ENCODE assay signal across 8 cellular contexts in the genomic region with DNA sequence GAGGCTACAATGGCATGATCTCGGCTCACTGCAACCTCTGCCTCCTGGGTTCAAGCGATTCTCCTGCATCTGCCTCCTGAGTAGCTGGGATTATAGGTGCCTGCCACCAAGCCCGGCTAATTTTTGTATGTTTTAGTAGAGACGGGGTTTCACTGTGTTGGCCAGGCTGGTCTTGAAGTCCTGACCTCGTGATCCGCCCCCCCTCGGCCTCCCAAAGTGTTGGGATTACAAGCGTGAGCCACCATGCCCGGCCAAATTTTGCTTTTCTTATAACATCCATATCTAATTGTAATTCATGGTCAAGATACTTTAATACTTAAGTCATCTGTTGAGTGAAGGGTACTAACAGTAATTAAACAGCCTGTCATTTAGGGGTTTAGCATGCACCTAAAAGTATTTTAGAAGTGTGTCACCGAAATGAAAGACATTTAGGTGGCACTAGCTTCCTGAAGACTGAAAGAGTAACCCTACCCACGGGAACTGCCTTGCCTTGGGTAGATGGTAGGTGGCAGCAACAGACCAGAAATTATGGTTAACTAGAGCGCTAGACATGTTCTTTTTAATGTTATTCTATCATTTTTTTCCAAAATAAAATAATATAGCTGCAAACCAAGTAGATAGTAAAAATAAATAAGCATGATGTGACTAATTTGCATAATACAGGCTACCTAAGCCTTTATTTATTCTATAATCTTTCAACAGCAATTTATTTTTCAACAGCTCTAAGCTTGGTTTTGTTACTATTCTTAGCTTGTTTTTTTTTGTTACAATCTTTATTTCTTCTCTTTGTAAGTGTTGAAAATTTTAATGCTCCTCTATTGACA. TPM values are rescaled to one million over a fixed set of nuclear protein-coding genes. Genes with fewer than 3 reads are reported as not detected.
DNase-seq lines count a peak whose midpoint lies in the region; ATAC-seq, FAIRE-seq and TF ChIP-seq lines count a peak whose summit lies in the region.

No MANE protein-coding gene starts in this region.

- TF ChIP-seq POLR2A in adrenal gland (IDR thresholded peaks at IDR 0.05): no peak

- peaks cover 0 to 27% of the 10 kb centered on the region in 2 donors for H3K4me1 ChIP-seq in adrenal gland (replicated peaks in 1 of 2)

- no peak for FAIRE-seq in HTR-8/SVneo (lab: Jason Lieb, UNC)

- 43 to 54% (median 46%) methylated on average over 12 of the region's 12 CpGs for WGBS in adrenal gland, 4 donors

- no peak overlapping the region for H3K27ac ChIP-seq in adrenal gland

- intact Hi-C loops in adrenal gland (cut with DNase I) (loop anchor here in 1 of 2 donors (10.0 kb wide), 2 partner anchors 598 to 728 kb away; no protein-coding TSS in a partner anchor), left cardiac atrium (cut with DNase I) (loop anchor here in 1 of 2 donors (5.0 kb wide), 1 partner anchor 595 kb away; no protein-coding TSS in a partner anchor), sciatic nerve (cut with DNase I) (no loop called here)

- ATAC-seq in GM19043 (IDR thresholded peaks at IDR 0.05; ENCODE audit: low read depth, unreplicated experiment): peak; percentile 45
- ATAC-seq in left cardiac atrium: peak; percentile 44 to 79
- peak; percentile 74 for ATAC-seq in sciatic nerve
- no peak for ATAC-seq in HG03442 (IDR thresholded peaks at IDR 0.05; ENCODE audit: unreplicated experiment)

- peak; percentile 58 for DNase-seq in COLO829 (ENCODE audit: low spot score)
- DNase-seq in HTR-8/SVneo (ENCODE audit: insufficient read length, low spot score): peak; percentile 60
- peak; percentile 82 for DNase-seq in RKO (ENCODE audit: low spot score)
- DNase-seq in adrenal gland: peak; percentile 46 to 79 (median 60)
- DNase-seq in left cardiac atrium: no peak
- DNase-seq in sciatic nerve (ENCODE audit: low spot score): no peak

- H3K9me3 ChIP-seq in adrenal gland (replicated peaks in 1 of 3): no peaks in the 10 kb centered on the region

- no peaks in the 10 kb centered on the region for H3K36me3 ChIP-seq in adrenal gland (replicated peaks in 1 of 2)

- no peak overlapping the region for H3K4me3 ChIP-seq in adrenal gland

- TF ChIP-seq CTCF in adrenal gland (IDR thresholded peaks at IDR 0.05): peak; percentile 59 to 84 (median 74)

- H3K27me3 ChIP-seq in adrenal gland: no peaks in the 10 kb centered on the region

RNA-seq across cellular contexts. Expression of a gene that starts 8.6 kb away (rescaled TPM):
- 100 to 1,000 TPM in 1 of 8 donors, 10 to 100 TPM in 7; 40.3 to 101 (median 51.7) TPM for total RNA-seq in adrenal gland
- 10 to 100 TPM; 49.3 to 72.1 (median 60.2) TPM for polyA plus RNA-seq in adrenal gland
- total RNA-seq in left cardiac atrium: 10 to 100 TPM; 43.0 to 43.2 TPM
- 19.7 TPM for total RNA-seq in sciatic nerve

Comparison
In these comparisons a context has a peak if more than half of its experiments do, and no peak if none do; other contexts are left out.
1. DNase-seq: peak in COLO829 (single experiment), HTR-8/SVneo (single experiment), RKO (single experiment) and adrenal gland (7 of 7); none in left cardiac atrium (single experiment) and sciatic nerve (single experiment).